ENCODE assay signal across 24 cellular contexts in the genomic region with DNA sequence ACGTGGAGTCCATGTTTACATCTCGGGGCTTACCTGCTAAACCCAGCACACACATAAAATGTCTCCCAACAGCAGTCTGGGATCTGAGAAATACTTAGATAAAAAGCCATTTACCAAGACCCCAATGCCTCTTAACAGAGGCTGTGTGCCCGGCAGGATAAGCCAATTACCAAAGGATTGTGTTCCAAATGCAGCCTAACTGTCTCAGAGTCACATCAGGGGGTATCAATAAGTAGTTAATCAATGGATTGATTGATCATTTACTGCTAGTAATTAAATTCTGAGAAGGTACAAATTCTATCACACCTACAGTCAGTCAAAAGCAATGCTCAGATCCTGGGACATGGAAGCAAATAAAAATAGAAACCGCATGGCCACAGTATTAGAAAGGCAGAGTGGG.
A peak's percentile ranks its signal among the peaks of the same experiment; 100 is the strongest.
DNase-seq lines count a peak whose midpoint lies in the region; ATAC-seq, FAIRE-seq and TF ChIP-seq lines count a peak whose summit lies in the region.
"Had no signal": no experiment of that assay in that cellular context is flagged by ENCODE, and none has a peak within 500 bp of the region (broad histone marks: within the 10 kb centered on the region; RNA-seq: fewer than 3 reads in every experiment).

No MANE protein-coding gene starts in this region.

- no peak overlapping the region for H3K14ac ChIP-seq in H1 (ENCODE audit: insufficient read length)

- TF ChIP-seq CTCF in WTC11 (IDR thresholded peaks at IDR 0.05) (no peak), H1 (IDR thresholded peaks at IDR 0.05; ENCODE audit: control extremely low read depth in 1 of 3, insufficient read depth in 1 of 3, low read depth in 1 of 3, low read length in 3 of 3) (no peak), GM10248 (IDR thresholded peaks at IDR 0.05; ENCODE audit: control extremely low read depth, extremely low read depth, low read depth, missing control alignments) (no peak)

- peaks cover 16% of the 10 kb centered on the region for H3K4me1 ChIP-seq in HUES6 (ENCODE audit: control insufficient read depth, insufficient read depth, low read length)
- peaks cover 9 to 13% (median 12%) of the 10 kb centered on the region in 4 experiments for H3K4me1 ChIP-seq in H1 (replicated peaks in 1 of 4; ENCODE audit: control insufficient read depth in 3 of 4, insufficient read depth in 4 of 4, low read length in 3 of 4)
- H3K4me1 ChIP-seq: A549, SJCRH30 had no signal

- no peaks in the 10 kb centered on the region for H3K79me2 ChIP-seq in H1 (ENCODE audit: control insufficient read depth in 1 of 2, insufficient read depth in 2 of 2, low read length in 2 of 2)

- no peak overlapping the region for H3K56ac ChIP-seq in H1 (replicated peaks; ENCODE audit: insufficient read length, low read depth, low read length)

- no peak overlapping the region; the same call in 1 of the 2 replicates for H2AK5ac ChIP-seq in H1 (ENCODE audit: low read depth, low read length)

- H3K27me3 ChIP-seq in HUES6 (ENCODE audit: control insufficient read depth, insufficient read depth, low read length) (peaks cover 8% of the 10 kb centered on the region; the same call in 1 of the 2 replicates), H1 (replicated peaks in 1 of 4; ENCODE audit: control insufficient read depth in 3 of 4, extremely low read depth in 1 of 4, insufficient read depth in 3 of 4, low read length in 3 of 4) (no peaks in the 10 kb centered on the region; a peak in 1 of 7 replicates)

- no peak for TF ChIP-seq RAD21 in H1 (IDR thresholded peaks at IDR 0.05 in 1 of 2, conservative IDR thresholded peaks at IDR 0.05 in 1 of 2; ENCODE audit: low read depth in 2 of 2, low read length in 2 of 2)

- H4K8ac ChIP-seq in H1 (ENCODE audit: extremely low read depth, insufficient read depth, low read length), result no peak overlapping the region

- H4K5ac ChIP-seq in H1 (ENCODE audit: insufficient read length, low read depth, low read length), result no peak overlapping the region

- H3K18ac ChIP-seq in H1 (ENCODE audit: extremely low read depth, low read length), result no peak overlapping the region

- H2BK20ac ChIP-seq in H1 (ENCODE audit: low read length), result no peak overlapping the region

- FAIRE-seq in H1 (lab: Jason Lieb, UNC), result no peak
- FAIRE-seq: A549, G401.6, GM12891, HTR-8/SVneo, RCC 7860 had no signal

- H3K23ac ChIP-seq in H1 (ENCODE audit: insufficient read length), result no peak overlapping the region

- peak overlapping the region; percentile 23 for H3K9ac ChIP-seq in HUES6 (ENCODE audit: low read length)
- H3K9ac ChIP-seq in H1 (replicated peaks in 1 of 4; ENCODE audit: extremely low read depth in 1 of 4, low read depth in 3 of 4, low read length in 3 of 4), result no peak overlapping the region
- H3K9ac ChIP-seq: BLaER1 treated with 17β-estradiol and CSF1 and Interleukin-3, amounts not matched to agents 10 nM and 100 nM had no signal

- H3K4me3 ChIP-seq in HUES6 (ENCODE audit: low read depth, low read length) (peak overlapping the region; percentile 22; the same call in 1 of the 2 replicates), H1 (ENCODE audit: extremely low read depth in 1 of 4, insufficient read depth in 2 of 4, low read depth in 3 of 4, low read length in 4 of 4) (peak overlapping the region in 1 of 4 experiments; percentile 6; a peak in 1 of 8 replicates)
- H3K4me3 ChIP-seq: A549; BLaER1 treated with 17β-estradiol and CSF1 and Interleukin-3, amounts not matched to agents 10 nM and 100 nM; MG63; SJCRH30 had no signal

- no peak overlapping the region for H2AFZ ChIP-seq in H1 (ENCODE audit: low read length)

- no peak overlapping the region for H4K91ac ChIP-seq in H1 (replicated peaks; ENCODE audit: insufficient read length, low read length)

- no peaks in the 10 kb centered on the region for H3K23me2 ChIP-seq in H1 (ENCODE audit: low read depth, low read length)

- no peak overlapping the region; the same call in 1 of the 2 replicates for H3K4me3 Mint-ChIP-seq in WTC11
- no peak overlapping the region for H3K4me3 Mint-ChIP-seq in activated naive CD4-positive, alpha-beta T cell treated with anti-CD3 and anti-CD28 coated beads for 36 hours
- H3K4me3 Mint-ChIP-seq: CD4-positive, alpha-beta T cell had no signal

- H3K36me3 Mint-ChIP-seq in WTC11, result no peaks in the 10 kb centered on the region
- H3K36me3 Mint-ChIP-seq in activated naive CD4-positive, alpha-beta T cell treated with anti-CD3 and anti-CD28 coated beads for 36 hours (ENCODE audit: low read depth), result no peaks in the 10 kb centered on the region

- H3K27ac ChIP-seq in HUES6 (ENCODE audit: low read depth, low read length) (no peak overlapping the region), H1 (ENCODE audit: low read depth, low read length) (no peak overlapping the region), temporal lobe (ENCODE audit: low read depth, low read length) (peak overlapping the region; percentile 91)
- H3K27ac ChIP-seq: A549; BLaER1 treated with 17β-estradiol and CSF1 and Interleukin-3, amounts not matched to agents 10 nM and 100 nM; SJCRH30 had no signal

- H3K79me1 ChIP-seq in H1 (ENCODE audit: low read depth, low read length), result no peaks in the 10 kb centered on the region

- no peak for TF ChIP-seq EP300 in H1 (IDR thresholded peaks at IDR 0.05; ENCODE audit: borderline replicate concordance in 1 of 2, low read depth in 2 of 2, low read length in 2 of 2)

- POLR2A ChIA-PET in WTC11 (lab: Charles Lee), result interaction anchor here (0.7 to 1.5 kb wide), 5 partner anchors 12 to 493 kb away, joined by 3 to 13 read pairs (median 5); a partner anchor contains a TSS
- POLR2A ChIA-PET in H1 (lab: Charles Lee; ENCODE audit: partially characterized antibody), result no interaction called here
- POLR2A ChIA-PET in GM10248 (lab: Yijun Ruan, JAX), result no interaction called here

- no peak overlapping the region for H3K4ac ChIP-seq in H1 (replicated peaks; ENCODE audit: insufficient read length, low read depth, low read length)

- intact Hi-C loops in activated naive CD4-positive, alpha-beta T cell treated with anti-CD3 and anti-CD28 coated beads for 36 hours (cut with micrococcal nuclease), result no loop called here

- peaks cover 0 to 2% of the 10 kb centered on the region in 2 experiments for H4K20me1 ChIP-seq in H1 (replicated peaks in 1 of 2; ENCODE audit: control insufficient read depth in 1 of 2, insufficient read depth in 2 of 2, low read length in 2 of 2)

- H3K36me3 ChIP-seq in HUES6 (ENCODE audit: control insufficient read depth, insufficient read depth, low read length), result no peaks in the 10 kb centered on the region
- H3K36me3 ChIP-seq in H1 (ENCODE audit: control insufficient read depth in 2 of 4, insufficient read depth in 4 of 4, low read length in 3 of 4), result no peaks in the 10 kb centered on the region
- H3K36me3 ChIP-seq: BLaER1 treated with 17β-estradiol and CSF1 and Interleukin-3, amounts not matched to agents 10 nM and 100 nM; MG63; SJCRH30 had no signal

- H2BK12ac ChIP-seq in H1 (ENCODE audit: low read depth, low read length), result no peak overlapping the region; the same call in 1 of the 2 replicates

- peaks cover 10% of the 10 kb centered on the region for H3K27me3 Mint-ChIP-seq in WTC11 (ENCODE audit: low read depth)
- H3K27me3 Mint-ChIP-seq in activated naive CD4-positive, alpha-beta T cell treated with anti-CD3 and anti-CD28 coated beads for 36 hours (ENCODE audit: low read depth), result peaks cover 3% of the 10 kb centered on the region

- TF ChIP-seq POLR2A in H1 (IDR thresholded peaks at IDR 0.05; ENCODE audit: control extremely low read depth in 1 of 2, low read depth in 2 of 2, low read length in 2 of 2), result no peak

- H3K4me1 Mint-ChIP-seq in WTC11, result peaks cover 45% of the 10 kb centered on the region
- no peaks in the 10 kb centered on the region for H3K4me1 Mint-ChIP-seq in activated naive CD4-positive, alpha-beta T cell treated with anti-CD3 and anti-CD28 coated beads for 36 hours (ENCODE audit: low read depth)

- H3K9me3 ChIP-seq in HUES6 (ENCODE audit: control insufficient read depth, insufficient read depth, low read depth, low read length), result no peaks in the 10 kb centered on the region
- H3K9me3 ChIP-seq in H1 (ENCODE audit: insufficient read depth in 2 of 2, low read depth in 1 of 2, low read length in 1 of 2), result no peaks in the 10 kb centered on the region
- H3K9me3 ChIP-seq: A549; BLaER1 treated with 17β-estradiol and CSF1 and Interleukin-3, amounts not matched to agents 10 nM and 100 nM; MG63; SJCRH30 had no signal

- no peak for ATAC-seq in WTC11
- ATAC-seq: A549, SK-N-SH treated with all-trans-retinoic acid at 6 μM for 48 hours had no signal

- no peak overlapping the region for H2BK15ac ChIP-seq in H1 (ENCODE audit: low read length)

- no peak overlapping the region for H2BK120ac ChIP-seq in H1 (replicated peaks; ENCODE audit: low read depth, low read length)

- WGBS in H1 (ENCODE audit: extremely low coverage in 1 of 2, insufficient coverage in 1 of 2, insufficient read length in 1 of 2, insufficient replicate concordance in 2 of 2, low coverage in 1 of 2, low lambda C conversion rate in 2 of 2, missing lambda C conversion rate in 1 of 2), 2 experiments, result 65% methylated on average over 4 of the region's 4 CpGs; no CpG with 5 or more reads in 1 of the 2 experiments

- H3K27ac Mint-ChIP-seq in WTC11, result peak overlapping the region; percentile 64; the same call in 1 of the 2 replicates
- no peak overlapping the region for H3K27ac Mint-ChIP-seq in activated naive CD4-positive, alpha-beta T cell treated with anti-CD3 and anti-CD28 coated beads for 36 hours
- H3K27ac Mint-ChIP-seq: CD4-positive, alpha-beta T cell had no signal

- DNase-seq in WTC11 (ENCODE audit: low spot score) (no peak), H1 (ENCODE audit: low read depth in 1 of 2, low spot score in 2 of 2) (no peak), activated T-cell treated with anti-CD3 and anti-CD28 coated beads for 4 hours (no peak), GM10248 (ENCODE audit: extremely low spot score) (no peak)
- DNase-seq in activated naive CD4-positive, alpha-beta T cell treated with anti-CD3 and anti-CD28 coated beads for 36 hours, result no peak
- DNase-seq: AML-193; CD4-positive, alpha-beta T cell; COR-L47; IMR-90; KG1; MG63; NCI-H1694; NCI-H2081; NCI-H2227 treated with DMSO at 0.1 percent for 48 hours; SJCRH30 had no signal

- no peak overlapping the region for H2BK5ac ChIP-seq in H1 (ENCODE audit: low read depth, low read length)

- H3K4me2 ChIP-seq in H1 (ENCODE audit: insufficient read depth in 1 of 2, low read depth in 2 of 2, low read length in 2 of 2), result peak overlapping the region; percentile 30 to 51
- H3K4me2 ChIP-seq: A549; BLaER1 treated with 17β-estradiol and CSF1 and Interleukin-3, amounts not matched to agents 10 nM and 100 nM had no signal

- no peaks in the 10 kb centered on the region for H3K9me3 Mint-ChIP-seq in WTC11
- H3K9me3 Mint-ChIP-seq in activated naive CD4-positive, alpha-beta T cell treated with anti-CD3 and anti-CD28 coated beads for 36 hours, result no peaks in the 10 kb centered on the region
- H3K9me3 Mint-ChIP-seq: CD4-positive, alpha-beta T cell had no signal

- CTCF ChIA-PET in WTC11 (lab: Charles Lee) (interaction anchor here (0.6 to 2.1 kb wide), 4 partner anchors 105 to 245 kb away, joined by 3 to 6 read pairs (median 4); no protein-coding TSS in a partner anchor), H1 (lab: Charles Lee; ENCODE audit: partially characterized antibody) (interaction anchor here (0.8 kb wide), 2 partner anchors 15 to 138 kb away, joined by 4 read pairs; no protein-coding TSS in a partner anchor), GM10248 (lab: Yijun Ruan, JAX) (no interaction called here)
- CTCF ChIA-PET in activated naive CD4-positive, alpha-beta T cell treated with anti-CD3 and anti-CD28 coated beads for 36 hours (lab: Charles Lee), result no interaction called here

Comparison
In these comparisons a context has a peak if more than half of its experiments do, and no peak if none do; other contexts are left out.
1. CTCF ChIA-PET loops: an anchor here in WTC11 (0.6 to 2.1 kb wide) and H1 (0.8 kb wide); none called in GM10248 and activated naive CD4-positive, alpha-beta T cell treated with anti-CD3 and anti-CD28 coated beads for 36 hours.